1 cellular context compared by ENCODE assay signal in genomic region chr19:6685482-6685881, GRCh38.
A peak's percentile ranks its signal among the peaks of the same experiment; 100 is the strongest.
TF ChIP-seq lines count a peak whose summit lies in the region.

No MANE protein-coding gene starts in this region.

TF ChIP-seq in K562, 482 proteins besides CTCF, POLR2A, EP300 and RAD21:
- TF ChIP-seq CEBPB (tag; IDR thresholded peaks at IDR 0.05) (peak; percentile 29; the same call in 1 of the 2 replicates), ZSCAN32 (CRISPR knock-in tag; IDR thresholded peaks at IDR 0.05) (no peak)
